ENCODE assay signal across 39 cellular contexts in genomic region chr13:104326523-104326922, GRCh38.
"Had no signal": no experiment of that assay in that cellular context is flagged by ENCODE, and none has a peak within 500 bp of the region (broad histone marks: within the 10 kb centered on the region; RNA-seq: fewer than 3 reads in every experiment).

No MANE protein-coding gene starts in this region.

- H3K4me3 ChIP-seq: ascending aorta, cardiac muscle cell, MG63, Peyer's patch had no signal

- H3K27me3 Mint-ChIP-seq: activated CD4-positive, alpha-beta memory T cell treated with anti-CD3 and anti-CD28 coated beads, Interleukin-2, amount 10 ng/mL, durations not matched to agents 7 days and 5 days; activated CD8-positive, alpha-beta memory T cell treated with anti-CD3 and anti-CD28 coated beads, Interleukin-2, amount 10 ng/mL, durations not matched to agents 7 days and 5 days; activated naive CD4-positive, alpha-beta T cell treated with anti-CD3 and anti-CD28 coated beads, Interleukin-2, amount 50 U/mL, for 24 hours; activated naive CD8-positive, alpha-beta T cell treated with anti-CD3 and anti-CD28 coated beads, Interleukin-2, amount 10 ng/mL, durations not matched to agents 7 days and 5 days; activated T-helper 17 cell treated with anti-CD3 and anti-CD28 coated beads, Interleukin-2, amount 50 U/mL, for 72 hours; central memory CD8-positive, alpha-beta T cell had no signal

- H3K36me3 ChIP-seq: ascending aorta, cardiac muscle cell, MG63, Peyer's patch had no signal

- H3K27ac ChIP-seq: ascending aorta, cardiac muscle cell, Peyer's patch, VCaP had no signal

- H3K4me3 Mint-ChIP-seq: activated CD4-positive, alpha-beta memory T cell treated with anti-CD3 and anti-CD28 coated beads, Interleukin-2, amount 10 ng/mL, durations not matched to agents 7 days and 5 days; activated CD8-positive, alpha-beta memory T cell treated with anti-CD3 and anti-CD28 coated beads, Interleukin-2, amount 10 ng/mL, durations not matched to agents 7 days and 5 days; activated naive CD4-positive, alpha-beta T cell treated with anti-CD3 and anti-CD28 coated beads, Interleukin-2, amount 50 U/mL, for 24 hours; activated naive CD8-positive, alpha-beta T cell treated with anti-CD3 and anti-CD28 coated beads, Interleukin-2, amount 10 ng/mL, durations not matched to agents 7 days and 5 days; activated T-helper 17 cell treated with anti-CD3 and anti-CD28 coated beads, Interleukin-2, amount 50 U/mL, for 72 hours; central memory CD8-positive, alpha-beta T cell had no signal

- H3K4me1 Mint-ChIP-seq: activated CD4-positive, alpha-beta memory T cell treated with anti-CD3 and anti-CD28 coated beads, Interleukin-2, amount 10 ng/mL, durations not matched to agents 7 days and 5 days; activated CD8-positive, alpha-beta memory T cell treated with anti-CD3 and anti-CD28 coated beads, Interleukin-2, amount 10 ng/mL, durations not matched to agents 7 days and 5 days; activated naive CD4-positive, alpha-beta T cell treated with anti-CD3 and anti-CD28 coated beads, Interleukin-2, amount 50 U/mL, for 24 hours; activated naive CD8-positive, alpha-beta T cell treated with anti-CD3 and anti-CD28 coated beads, Interleukin-2, amount 10 ng/mL, durations not matched to agents 7 days and 5 days; activated T-helper 17 cell treated with anti-CD3 and anti-CD28 coated beads, Interleukin-2, amount 50 U/mL, for 72 hours; central memory CD8-positive, alpha-beta T cell had no signal

- H3K9me3 ChIP-seq: MG63, Peyer's patch had no signal

- H3K27me3 ChIP-seq: ascending aorta, cardiac muscle cell, MG63, Peyer's patch had no signal

- H3K27ac Mint-ChIP-seq: activated CD4-positive, alpha-beta memory T cell treated with anti-CD3 and anti-CD28 coated beads, Interleukin-2, amount 10 ng/mL, durations not matched to agents 7 days and 5 days; activated CD8-positive, alpha-beta memory T cell treated with anti-CD3 and anti-CD28 coated beads, Interleukin-2, amount 10 ng/mL, durations not matched to agents 7 days and 5 days; activated naive CD4-positive, alpha-beta T cell treated with anti-CD3 and anti-CD28 coated beads, Interleukin-2, amount 50 U/mL, for 24 hours; activated naive CD8-positive, alpha-beta T cell treated with anti-CD3 and anti-CD28 coated beads, Interleukin-2, amount 10 ng/mL, durations not matched to agents 7 days and 5 days; activated T-helper 17 cell treated with anti-CD3 and anti-CD28 coated beads, Interleukin-2, amount 50 U/mL, for 72 hours had no signal

- H3K36me3 Mint-ChIP-seq: activated CD8-positive, alpha-beta memory T cell treated with anti-CD3 and anti-CD28 coated beads, Interleukin-2, amount 10 ng/mL, durations not matched to agents 7 days and 5 days; activated naive CD4-positive, alpha-beta T cell treated with anti-CD3 and anti-CD28 coated beads, Interleukin-2, amount 50 U/mL, for 24 hours; activated naive CD8-positive, alpha-beta T cell treated with anti-CD3 and anti-CD28 coated beads, Interleukin-2, amount 10 ng/mL, durations not matched to agents 7 days and 5 days had no signal

- DNase-seq: activated CD4-positive, alpha-beta memory T cell treated with anti-CD3 and anti-CD28 coated beads, Interleukin-2, amount 10 ng/mL, durations not matched to agents 7 days and 5 days; activated CD4-positive, alpha-beta T cell treated with anti-CD3 and anti-CD28 coated beads for 1 hour; activated CD4-positive, alpha-beta T cell treated with anti-CD3 and anti-CD28 coated beads for 48 hours; activated CD4-positive, CD25-positive, alpha-beta regulatory T cell; activated CD8-positive, alpha-beta memory T cell treated with anti-CD3 and anti-CD28 coated beads for 24 hours; activated CD8-positive, alpha-beta memory T cell treated with anti-CD3 and anti-CD28 coated beads, Interleukin-2, amount 10 ng/mL, durations not matched to agents 7 days and 5 days; activated CD8-positive, alpha-beta memory T cell treated with anti-CD3 and anti-CD28 coated beads, Interleukin-2, amount 50 U/mL, for 48 hours; activated gamma-delta T cell; activated naive CD4-positive, alpha-beta T cell treated with Interleukin-2 at 50 U/mL for 16 hours; activated naive CD8-positive, alpha-beta T cell treated with anti-CD3 and anti-CD28 coated beads, Interleukin-2, amount 10 ng/mL, durations not matched to agents 7 days and 5 days; activated T-cell treated with anti-CD3 and anti-CD28 coated beads, Interleukin-2, amount 50 U/mL, for 48 hours; amygdala; Kasumi-1; KG1; MG63; NCI-H1048; NCI-H1105 treated with DMSO at 0.1 percent for 48 hours; NCI-H1436; NCI-H1694; NCI-H1930; NCI-H2081 treated with DMSO at 0.1 percent for 48 hours; NCI-H2171; NCI-H510A; NCI-H526; NCI-H748 treated with DMSO at 0.1 percent for 48 hours; NK-92 treated with Interleukin-12 subunit alpha and Interleukin-12 subunit beta, amount 100 ng/mL, for 24 hours; PC-3; Peyer's patch; RPMI8226; SHP77 treated with DMSO at 0.1 percent for 48 hours; T-helper 1 cell; T-helper 2 cell; T-helper 9 cell had no signal

- ATAC-seq: activated CD8-positive, alpha-beta memory T cell treated with anti-CD3 and anti-CD28 coated beads, Interleukin-2, amount 10 ng/mL, durations not matched to agents 7 days and 5 days; activated T-helper 17 cell treated with anti-CD3 and anti-CD28 coated beads, Interleukin-2, amount 50 U/mL, for 72 hours; PC-3 had no signal

- H3K4me1 ChIP-seq: ascending aorta, Peyer's patch had no signal
